11 cellular contexts compared by ENCODE assay signal in genomic region chr6:15366003-15366535, GRCh38.
DNase-seq lines count a peak whose midpoint lies in the region; TF ChIP-seq lines count a peak whose summit lies in the region.
"Had no signal": no experiment of that assay in that cellular context is flagged by ENCODE, and none has a peak within 500 bp of the region (broad histone marks: within the 10 kb centered on the region; RNA-seq: fewer than 3 reads in every experiment).

No MANE protein-coding gene starts in this region.

- H3K27me3 Mint-ChIP-seq in osteocyte (ENCODE audit: unreplicated experiment) (no peaks in the 10 kb centered on the region), glutamatergic neuron (ENCODE audit: unreplicated experiment) (peaks cover 2% of the 10 kb centered on the region)

- H3K36me3 Mint-ChIP-seq in osteocyte (ENCODE audit: unreplicated experiment), result no peaks in the 10 kb centered on the region
- no peaks in the 10 kb centered on the region for H3K36me3 Mint-ChIP-seq in glutamatergic neuron (ENCODE audit: unreplicated experiment)

- no peaks in the 10 kb centered on the region for H3K9me3 ChIP-seq in MG63
- H3K9me3 ChIP-seq: suprapubic skin had no signal

- H3K27me3 ChIP-seq in MG63, result no peaks in the 10 kb centered on the region
- H3K27me3 ChIP-seq: suprapubic skin had no signal

- H3K36me3 ChIP-seq in MG63, result no peaks in the 10 kb centered on the region
- H3K36me3 ChIP-seq: suprapubic skin had no signal

- peak overlapping the region; percentile 31 for H3K27ac Mint-ChIP-seq in osteocyte (ENCODE audit: unreplicated experiment)
- H3K27ac Mint-ChIP-seq in glutamatergic neuron (ENCODE audit: unreplicated experiment), result no peak overlapping the region
- H3K27ac Mint-ChIP-seq: CD8-positive, alpha-beta T cell had no signal

- H3K4me3 Mint-ChIP-seq in osteocyte (ENCODE audit: unreplicated experiment) (peak overlapping the region; percentile 6), glutamatergic neuron (ENCODE audit: unreplicated experiment) (no peak overlapping the region)

- H3K27ac ChIP-seq in RWPE1, result peak overlapping the region; percentile 59
- H3K27ac ChIP-seq in epithelial cell of prostate, result peak overlapping the region; percentile 21
- H3K27ac ChIP-seq: suprapubic skin had no signal

- H3K9me3 Mint-ChIP-seq in osteocyte (ENCODE audit: unreplicated experiment) (no peaks in the 10 kb centered on the region), glutamatergic neuron (ENCODE audit: unreplicated experiment) (peaks cover 2% of the 10 kb centered on the region)
- H3K9me3 Mint-ChIP-seq: CD8-positive, alpha-beta T cell; H9 had no signal

- CTCF ChIA-PET in RWPE1 (lab: Yijun Ruan, JAX), result no interaction called here

- TF ChIP-seq CTCF in RWPE1 (conservative IDR thresholded peaks at IDR 0.05; ENCODE audit: low read depth), result no peak
- no peak for TF ChIP-seq CTCF in osteocyte (IDR thresholded peaks at IDR 0.05)
- no peak for TF ChIP-seq CTCF in glutamatergic neuron (IDR thresholded peaks at IDR 0.05; ENCODE audit: partially characterized antibody, unreplicated experiment)

- POLR2A ChIA-PET in RWPE1 (lab: Yijun Ruan, JAX; ENCODE audit: low non-redundant PET), result no interaction called here

- H3K4me3 ChIP-seq in MG63, result no peak overlapping the region
- H3K4me3 ChIP-seq: suprapubic skin had no signal

- DNase-seq in NCI-H748 (lab: John Stamatoyannopoulos, UW; ENCODE audit: unreplicated experiment) (peak; percentile 39), NCI-H748 treated with DMSO at 0.1 percent for 48 hours (lab: John Stamatoyannopoulos, UW) (no peak), RWPE1 (ENCODE audit: low spot score) (no peak), epithelial cell of prostate (ENCODE audit: low read depth, low spot score) (no peak), osteocyte (ENCODE audit: extremely low spot score, unreplicated experiment) (no peak), MG63 (no peak), posterior vena cava (ENCODE audit: low spot score) (no peak), glutamatergic neuron (no peak)
- DNase-seq: H9 had no signal

- intact Hi-C loops in posterior vena cava (cut with DNase I), result no loop called here

- peaks cover 48% of the 10 kb centered on the region for H3K4me1 Mint-ChIP-seq in osteocyte (ENCODE audit: unreplicated experiment)
- peaks cover 54% of the 10 kb centered on the region for H3K4me1 Mint-ChIP-seq in glutamatergic neuron (ENCODE audit: low read depth, unreplicated experiment)
